Comparison of ENCODE assay signal across 16 cellular contexts in the genomic region with DNA sequence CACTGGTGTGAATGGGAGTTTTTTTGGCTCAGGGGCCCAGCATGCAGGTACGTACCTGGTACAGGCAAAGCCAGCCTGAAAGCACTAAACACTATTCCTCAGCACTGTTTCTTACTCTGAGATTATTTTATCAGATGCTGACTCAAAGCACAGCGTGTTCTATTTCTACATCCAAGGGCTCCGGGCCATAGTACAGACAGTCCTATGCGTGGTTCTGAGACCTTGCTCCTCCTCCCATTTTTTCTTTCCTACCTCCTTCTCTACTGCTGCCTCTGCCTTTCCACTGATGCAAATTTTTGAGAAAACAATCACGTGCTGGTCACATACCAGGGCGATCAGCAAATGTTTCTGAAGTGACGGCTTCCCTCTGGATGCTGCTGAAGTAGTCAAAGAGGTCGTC. TPM values are rescaled to one million over a fixed set of nuclear protein-coding genes. Genes with fewer than 3 reads are reported as not detected.
DNase-seq lines count a peak whose midpoint lies in the region; ATAC-seq and TF ChIP-seq lines count a peak whose summit lies in the region.
"Had no signal": no experiment of that assay in that cellular context is flagged by ENCODE, and none has a peak within 500 bp of the region (broad histone marks: within the 10 kb centered on the region; RNA-seq: fewer than 3 reads in every experiment).

No MANE protein-coding gene starts in this region.

- intact Hi-C loops in Right ventricle myocardium inferior (cut with DNase I), result no loop called here
- intact Hi-C loops in cardiac septum (cut with DNase I), result no loop called here
- intact Hi-C loops in psoas muscle (cut with DNase I), result no loop called here
- intact Hi-C loops in uterus (cut with DNase I; ENCODE audit: low total_unique reads), result no loop called here

- H3K9me3 ChIP-seq in psoas muscle (no peaks in the 10 kb centered on the region), uterus (no peaks in the 10 kb centered on the region)

- no peaks in the 10 kb centered on the region for H3K27me3 ChIP-seq in foreskin keratinocyte
- no peaks in the 10 kb centered on the region for H3K27me3 ChIP-seq in psoas muscle (ENCODE audit: insufficient read depth in 3 of 3, low read length in 2 of 3)
- no peaks in the 10 kb centered on the region for H3K27me3 ChIP-seq in uterus

- DNase-seq in Right ventricle myocardium inferior (ENCODE audit: missing footprints) (no peak), cardiac septum (ENCODE audit: low spot score) (no peak), foreskin keratinocyte (peak; percentile 48 to 72), psoas muscle (no peak), uterus (peak; percentile 44 to 67), HPDE6-E6E7 (ENCODE audit: extremely low spot score) (no peak), DMS79 treated with DMSO at 0.1 percent for 48 hours (lab: John Stamatoyannopoulos, UW) (no peak)
- DNase-seq: activated CD4-positive, alpha-beta T cell treated with anti-CD3 and anti-CD28 coated beads, Interleukin-2, amount 10 ng/mL, durations not matched to agents 7 days and 5 days; activated naive CD8-positive, alpha-beta T cell treated with anti-CD3 and anti-CD28 coated beads for 36 hours; activated T-cell treated with anti-CD3 and anti-CD28 coated beads, Interleukin-2, amount 50 U/mL, for 1 hour; DND-41; GOT3; hippocampal formation; posterior cingulate gyrus had no signal

- H3K4me3 ChIP-seq in psoas muscle (no peak overlapping the region), uterus (no peak overlapping the region)

- H3K36me3 ChIP-seq in psoas muscle (ENCODE audit: insufficient read depth in 1 of 2, low read depth in 1 of 2) (peaks cover 0 to 24% of the 10 kb centered on the region in 2 donors), uterus (no peaks in the 10 kb centered on the region)

- H3K4me1 ChIP-seq in foreskin keratinocyte (peaks cover 10% of the 10 kb centered on the region), psoas muscle (peaks cover 2% of the 10 kb centered on the region), uterus (no peaks in the 10 kb centered on the region)

- TF ChIP-seq POLR2A in uterus (IDR thresholded peaks at IDR 0.05), result peak in 1 of 2 donors; percentile 28

- 31 to 65% (median 53%) methylated on average over 8 of the region's 8 CpGs for WGBS in psoas muscle, 3 donors

- H3K27ac ChIP-seq in foreskin keratinocyte (no peak overlapping the region), psoas muscle (peak overlapping the region; percentile 47), uterus (peak overlapping the region; percentile 70 to 89)

- ATAC-seq in Right ventricle myocardium inferior (peak; percentile 64), foreskin keratinocyte (peak; percentile 74), psoas muscle (peak; percentile 62 to 94 (median 92)), HG02763 (IDR thresholded peaks at IDR 0.05; ENCODE audit: unreplicated experiment) (no peak)

- TF ChIP-seq CTCF in foreskin keratinocyte (conservative IDR thresholded peaks at IDR 0.05) (no peak), psoas muscle (IDR thresholded peaks at IDR 0.05) (no peak), uterus (IDR thresholded peaks at IDR 0.05) (no peak)

RNA-seq across cellular contexts. Expression of gene PDPN, which starts 36.3 kb away (rescaled TPM):
- total RNA-seq in Right ventricle myocardium inferior, result 24.1 TPM
- 14.9 TPM for total RNA-seq in cardiac septum
- 65.2 and 72.6 TPM in 2 replicates for total RNA-seq in foreskin keratinocyte
- polyA plus RNA-seq in foreskin keratinocyte, result 63.9 and 66.5 TPM in 2 replicates
- 10 to 100 TPM; 22.4 to 33.8 (median 28.7) TPM for total RNA-seq in psoas muscle
- polyA plus RNA-seq in psoas muscle, result 10 to 100 TPM; 17.2 to 38.4 (median 18.6) TPM
- 10 to 100 TPM; 17.7 to 50.0 (median 30.7) TPM for total RNA-seq in uterus
- total RNA-seq: activated CD4-positive, alpha-beta T cell treated with anti-CD3 and anti-CD28 coated beads, Interleukin-2, amount 10 ng/mL, durations not matched to agents 7 days and 5 days; activated naive CD8-positive, alpha-beta T cell treated with anti-CD3 and anti-CD28 coated beads for 36 hours; SK-MEL-5 had no signal

Comparison
In these comparisons a context has a peak if more than half of its experiments do, and no peak if none do; other contexts are left out.
1. DNase-seq: peak in foreskin keratinocyte (2 of 2) and uterus (2 of 2); none in Right ventricle myocardium inferior (single experiment), cardiac septum (single experiment), psoas muscle (0 of 2), HPDE6-E6E7 (single experiment) and DMS79 treated with DMSO at 0.1 percent for 48 hours (single experiment).